Comparison of ENCODE assay signal across 30 cellular contexts in genomic region chr7:19061331-19061730, GRCh38. TPM values are rescaled to one million over a fixed set of nuclear protein-coding genes. Genes with fewer than 3 reads are reported as not detected.
DNase-seq lines count a peak whose midpoint lies in the region; ATAC-seq and TF ChIP-seq lines count a peak whose summit lies in the region.
"Had no signal": no experiment of that assay in that cellular context is flagged by ENCODE, and none has a peak within 500 bp of the region (broad histone marks: within the 10 kb centered on the region; RNA-seq: fewer than 3 reads in every experiment).

No MANE protein-coding gene starts in this region.

- H2AFZ ChIP-seq in PC-3 (ENCODE audit: low read length) (no peak overlapping the region), mesenchymal stem cell (ENCODE audit: low read depth, low read length) (no peak overlapping the region)

- no peaks in the 10 kb centered on the region for H3K4me1 Mint-ChIP-seq in activated T-cell treated with anti-CD3 and anti-CD28 coated beads, Interleukin-2, amount 50 U/mL, for 24 hours (ENCODE audit: low read depth)
- H3K4me1 Mint-ChIP-seq: brain; nephron; stimulated activated effector memory CD8-positive, alpha-beta T cell treated with anti-CD3 and anti-CD28 coated beads, Interleukin-12 subunit alpha, Interleukin-12 subunit beta, amount 100 ng/mL, for 72 hours had no signal

- TF ChIP-seq CTCF in PC-3 (conservative IDR thresholded peaks at IDR 0.05; ENCODE audit: low read depth, low read length) (no peak), RWPE1 (conservative IDR thresholded peaks at IDR 0.05; ENCODE audit: low read depth) (no peak)

- H3K9me3 Mint-ChIP-seq in activated T-cell treated with anti-CD3 and anti-CD28 coated beads, Interleukin-2, amount 50 U/mL, for 24 hours = peaks cover 5% of the 10 kb centered on the region
- H3K9me3 Mint-ChIP-seq: activated T-helper 1 cell treated with anti-CD3 and anti-CD28 coated beads, Interleukin-12 subunit alpha, Interleukin-12 subunit beta, Interleukin-2, Interleukin-4 antibody, amounts not matched to agents 30 ng/mL and 10 ng/mL and 1 ng/mL, durations not matched to agents 14 hours and 24 hours and 36 hours; brain; nephron; stimulated activated effector memory CD8-positive, alpha-beta T cell treated with anti-CD3 and anti-CD28 coated beads, Interleukin-12 subunit alpha, Interleukin-12 subunit beta, amount 100 ng/mL, for 72 hours; T-helper 1 cell treated with Interleukin-12 subunit alpha and Interleukin-12 subunit beta and Interleukin-4 antibody, amounts not matched to agents 30 μg/mL and 1 μg/mL, for 36 hours had no signal

- CTCF ChIA-PET in PC-3 (lab: Charles Lee) (no interaction called here), RWPE1 (lab: Yijun Ruan, JAX) (no interaction called here)

- no peaks in the 10 kb centered on the region for H3K79me2 ChIP-seq in PC-3 (ENCODE audit: low read length)

- H2AK5ac ChIP-seq in mesenchymal stem cell (ENCODE audit: low read length, severe bottlenecking) = no peak overlapping the region

- H3K9ac ChIP-seq in PC-3 (ENCODE audit: low read length) = no peak overlapping the region
- no peak overlapping the region for H3K9ac ChIP-seq in mesenchymal stem cell (ENCODE audit: low read length)

- H3K9me3 ChIP-seq in PC-3 (ENCODE audit: low read length) (no peaks in the 10 kb centered on the region), mesenchymal stem cell (ENCODE audit: control insufficient read depth, low read length) (no peaks in the 10 kb centered on the region)
- H3K9me3 ChIP-seq: adrenal gland, gastroesophageal sphincter, mucosa of descending colon, ovary had no signal

- no peak overlapping the region for H3K4me3 Mint-ChIP-seq in activated T-cell treated with anti-CD3 and anti-CD28 coated beads, Interleukin-2, amount 50 U/mL, for 24 hours
- H3K4me3 Mint-ChIP-seq: activated T-helper 1 cell treated with anti-CD3 and anti-CD28 coated beads, Interleukin-12 subunit alpha, Interleukin-12 subunit beta, Interleukin-2, Interleukin-4 antibody, amounts not matched to agents 30 ng/mL and 10 ng/mL and 1 ng/mL, durations not matched to agents 14 hours and 24 hours and 36 hours; brain; nephron; stimulated activated effector memory CD8-positive, alpha-beta T cell treated with anti-CD3 and anti-CD28 coated beads, Interleukin-12 subunit alpha, Interleukin-12 subunit beta, amount 100 ng/mL, for 72 hours; T-helper 1 cell treated with Interleukin-12 subunit alpha and Interleukin-12 subunit beta and Interleukin-4 antibody, amounts not matched to agents 30 μg/mL and 1 μg/mL, for 36 hours had no signal

- H2BK15ac ChIP-seq in mesenchymal stem cell (ENCODE audit: low read depth, poor library complexity, severe bottlenecking) = no peak overlapping the region

- no peaks in the 10 kb centered on the region for H3K79me1 ChIP-seq in mesenchymal stem cell (replicated peaks; ENCODE audit: low read length, poor library complexity, severe bottlenecking)

- H3K27me3 ChIP-seq in PC-3 (ENCODE audit: low read length) (no peaks in the 10 kb centered on the region), mesenchymal stem cell (ENCODE audit: control insufficient read depth in 1 of 2, insufficient read depth in 1 of 2, low read length in 2 of 2) (no peaks in the 10 kb centered on the region)
- H3K27me3 ChIP-seq: adrenal gland, gastroesophageal sphincter, ovary had no signal

- no peak overlapping the region for H3K27ac Mint-ChIP-seq in activated T-cell treated with anti-CD3 and anti-CD28 coated beads, Interleukin-2, amount 50 U/mL, for 24 hours
- H3K27ac Mint-ChIP-seq: activated T-helper 1 cell treated with anti-CD3 and anti-CD28 coated beads, Interleukin-12 subunit alpha, Interleukin-12 subunit beta, Interleukin-2, Interleukin-4 antibody, amounts not matched to agents 30 ng/mL and 10 ng/mL and 1 ng/mL, durations not matched to agents 14 hours and 24 hours and 36 hours; brain; nephron; stimulated activated effector memory CD8-positive, alpha-beta T cell treated with anti-CD3 and anti-CD28 coated beads, Interleukin-12 subunit alpha, Interleukin-12 subunit beta, amount 100 ng/mL, for 72 hours; T-helper 1 cell treated with Interleukin-12 subunit alpha and Interleukin-12 subunit beta and Interleukin-4 antibody, amounts not matched to agents 30 μg/mL and 1 μg/mL, for 36 hours had no signal

- no peak overlapping the region for H3K23ac ChIP-seq in mesenchymal stem cell (ENCODE audit: low read length in 2 of 2)

- H4K8ac ChIP-seq in mesenchymal stem cell (ENCODE audit: low read length) = no peak overlapping the region

- H2BK5ac ChIP-seq in mesenchymal stem cell (ENCODE audit: low read depth, low read length, poor library complexity, severe bottlenecking) = no peak overlapping the region

- POLR2A ChIA-PET in PC-3 (lab: Charles Lee; ENCODE audit: unreplicated experiment) (no interaction called here), RWPE1 (lab: Yijun Ruan, JAX; ENCODE audit: low non-redundant PET) (no interaction called here)

- H3K4ac ChIP-seq in mesenchymal stem cell (ENCODE audit: low read depth in 1 of 2, low read length in 2 of 2) = no peak overlapping the region

- H3K36me3 ChIP-seq in PC-3 (ENCODE audit: low read depth, low read length) (no peaks in the 10 kb centered on the region), mesenchymal stem cell (ENCODE audit: control insufficient read depth in 1 of 2, insufficient read depth in 2 of 2, low read depth in 1 of 2, low read length in 2 of 2) (no peaks in the 10 kb centered on the region)
- H3K36me3 ChIP-seq: adrenal gland, gastroesophageal sphincter, ovary had no signal

- H3K4me1 ChIP-seq in PC-3 (ENCODE audit: insufficient read depth, low read length) (peaks cover 14% of the 10 kb centered on the region), mesenchymal stem cell (ENCODE audit: control insufficient read depth, insufficient read depth, low read depth, low read length) (no peaks in the 10 kb centered on the region)
- H3K4me1 ChIP-seq: adrenal gland, gastroesophageal sphincter had no signal

- no peaks in the 10 kb centered on the region for H3K9me2 ChIP-seq in PC-3 (replicated peaks; ENCODE audit: low read length)

- H4K91ac ChIP-seq in mesenchymal stem cell (ENCODE audit: low read length) = no peak overlapping the region

- H3F3A ChIP-seq in PC-3 (ENCODE audit: low read length, unreplicated experiment) = no peaks in the 10 kb centered on the region

- H3K14ac ChIP-seq in mesenchymal stem cell (ENCODE audit: low read length in 2 of 2) = no peak overlapping the region

- H3K27ac ChIP-seq in PC-3 (ENCODE audit: low read length) = peak overlapping the region; percentile 31; the same call in 1 of the 2 replicates
- H3K27ac ChIP-seq in mesenchymal stem cell (ENCODE audit: low read length, poor library complexity, severe bottlenecking) = no peak overlapping the region
- no peak overlapping the region for H3K27ac ChIP-seq in RWPE1
- H3K27ac ChIP-seq: adrenal gland, C4-2B, gastroesophageal sphincter, ovary had no signal

- no peak overlapping the region for H3K18ac ChIP-seq in mesenchymal stem cell (ENCODE audit: low read depth in 1 of 2, low read length in 2 of 2)

- intact Hi-C loops in PC-3 (cut with micrococcal nuclease) = loop anchor here (2.0 to 5.0 kb wide), 4 partner anchors 51 to 369 kb away; no protein-coding TSS in a partner anchor

- H3K4me2 ChIP-seq in PC-3 (ENCODE audit: low read length) = peak overlapping the region; percentile 2; the same call in 1 of the 2 replicates
- no peak overlapping the region for H3K4me2 ChIP-seq in mesenchymal stem cell (ENCODE audit: low read length, poor library complexity, severe bottlenecking)

- peak; percentile 29 for ATAC-seq in PC-3
- no peak for ATAC-seq in GM21390 (IDR thresholded peaks at IDR 0.05; ENCODE audit: unreplicated experiment)
- ATAC-seq: gastroesophageal sphincter; HCT116; left colon; mucosa of descending colon; stimulated activated effector memory CD8-positive, alpha-beta T cell treated with anti-CD3 and anti-CD28 coated beads, Interleukin-12 subunit alpha, Interleukin-12 subunit beta, amount 100 ng/mL, for 72 hours had no signal

- DNase-seq in EL = peak; percentile 4
- no peak for DNase-seq in PC-3
- DNase-seq in dedifferentiated amniotic fluid mesenchymal stem cell (ENCODE audit: extremely low spot score) = peak; percentile 68
- peak; percentile 1 for DNase-seq in mesenchymal stem cell
- no peak for DNase-seq in activated T-cell treated with anti-CD3 and anti-CD28 coated beads, Interleukin-2, amount 50 U/mL, for 24 hours
- no peak for DNase-seq in RWPE1 (ENCODE audit: low spot score)
- DNase-seq in HT-29 (ENCODE audit: low spot score) = no peak
- DNase-seq: activated CD4-positive, alpha-beta T cell treated with anti-CD3 and anti-CD28 coated beads, Interleukin-2, amount 50 U/mL, for 48 hours; activated naive CD4-positive, alpha-beta T cell treated with Interleukin-2 at 50 U/mL for 16 hours; adrenal gland; COR-L47; effector CD8-positive, alpha-beta T cell; hypothalamus; left colon; mucosa of descending colon; NCI-H1694; NCI-H446 treated with DMSO at 0.1 percent for 48 hours; ovary; trophoblast cell had no signal

- H4K20me1 ChIP-seq in PC-3 (ENCODE audit: low read length) = no peaks in the 10 kb centered on the region

- H3K36me3 Mint-ChIP-seq in activated T-cell treated with anti-CD3 and anti-CD28 coated beads, Interleukin-2, amount 50 U/mL, for 24 hours (ENCODE audit: low read depth) = no peaks in the 10 kb centered on the region
- H3K36me3 Mint-ChIP-seq: brain; stimulated activated effector memory CD8-positive, alpha-beta T cell treated with anti-CD3 and anti-CD28 coated beads, Interleukin-12 subunit alpha, Interleukin-12 subunit beta, amount 100 ng/mL, for 72 hours had no signal

- BruUV-seq in PC-3 (replicated peaks; lab: Mats Ljungman, UMichigan) = no TSS peak

- H3K4me3 ChIP-seq in PC-3 (ENCODE audit: low read length) (no peak overlapping the region), mesenchymal stem cell (ENCODE audit: insufficient read depth in 1 of 2, low read depth in 1 of 2, low read length in 2 of 2) (no peak overlapping the region)
- H3K4me3 ChIP-seq: adrenal gland, gastroesophageal sphincter, mucosa of descending colon, ovary had no signal

- no peak overlapping the region for H2BK12ac ChIP-seq in mesenchymal stem cell (ENCODE audit: low read length in 2 of 2)

- H2BK120ac ChIP-seq in mesenchymal stem cell (ENCODE audit: low read depth, low read length) = no peak overlapping the region

- no peaks in the 10 kb centered on the region for H3K27me3 Mint-ChIP-seq in activated T-cell treated with anti-CD3 and anti-CD28 coated beads, Interleukin-2, amount 50 U/mL, for 24 hours
- H3K27me3 Mint-ChIP-seq: brain had no signal

RNA-seq across cellular contexts. Expression of gene TWIST1, which starts 56.1 kb away (rescaled TPM):
- total RNA-seq in PC-3 (2014; rRNA removed) = 15.7 and 22.3 TPM in 2 replicates
- polyA plus RNA-seq in mesenchymal stem cell (2013, experiment 1 of 2) = 18.3 TPM
- polyA plus RNA-seq in mesenchymal stem cell (2013, experiment 2 of 2) = 18.4 TPM
- not detected in 2 replicates for total RNA-seq in HT-29 (2014; rRNA removed; shearing (Covaris generic))
- total RNA-seq: lung microvascular endothelial cell, renal cortical epithelial cell had no signal

Comparison
In these comparisons a context has a peak if more than half of its experiments do, and no peak if none do; other contexts are left out.
1. DNase-seq: peak in EL (single experiment), dedifferentiated amniotic fluid mesenchymal stem cell (single experiment) and mesenchymal stem cell (single experiment); none in PC-3 (single experiment), activated T-cell treated with anti-CD3 and anti-CD28 coated beads, Interleukin-2, amount 50 U/mL, for 24 hours (single experiment), RWPE1 (single experiment) and HT-29 (single experiment).
2. RNA of gene TWIST1, which starts 56.1 kb away (total RNA-seq): 15.7 to 22.3 TPM in PC-3; not detected in HT-29; every median in the first group is over 10 times any median in the second.